In genomic region chr20:49446808-49447207, GRCh38 we compare ENCODE assay signal across 12 cellular contexts. TPM values are rescaled to one million over a fixed set of nuclear protein-coding genes. Genes with fewer than 3 reads are reported as not detected.
A peak's percentile ranks its signal among the peaks of the same experiment; 100 is the strongest.
DNase-seq lines count a peak whose midpoint lies in the region; ATAC-seq, FAIRE-seq and TF ChIP-seq lines count a peak whose summit lies in the region.
"Had no signal": no experiment of that assay in that cellular context is flagged by ENCODE, and none has a peak within 500 bp of the region (broad histone marks: within the 10 kb centered on the region; RNA-seq: fewer than 3 reads in every experiment).

No MANE protein-coding gene starts in this region.

- no peak overlapping the region for H3K4me3 Mint-ChIP-seq in astrocyte (ENCODE audit: unreplicated experiment)
- H3K4me3 Mint-ChIP-seq: activated naive CD4-positive, alpha-beta T cell treated with anti-CD3 and anti-CD28 coated beads, Interleukin-2, amount 50 U/mL, for 24 hours; CD14-positive monocyte had no signal

- no peak overlapping the region for H3K27ac Mint-ChIP-seq in astrocyte (ENCODE audit: unreplicated experiment)
- H3K27ac Mint-ChIP-seq: activated naive CD4-positive, alpha-beta T cell treated with anti-CD3 and anti-CD28 coated beads, Interleukin-2, amount 50 U/mL, for 24 hours had no signal

- no peak for TF ChIP-seq CTCF in astrocyte (IDR thresholded peaks at IDR 0.05; ENCODE audit: insufficient read depth, low read depth, low read length)
- TF ChIP-seq CTCF in D721Med (IDR thresholded peaks at IDR 0.05; ENCODE audit: insufficient read depth, missing control alignments): no peak

- H3K9me3 Mint-ChIP-seq in astrocyte (ENCODE audit: unreplicated experiment): peaks cover 12% of the 10 kb centered on the region
- H3K9me3 Mint-ChIP-seq: activated naive CD4-positive, alpha-beta T cell treated with anti-CD3 and anti-CD28 coated beads, Interleukin-2, amount 50 U/mL, for 24 hours; CD14-positive monocyte had no signal

- FAIRE-seq in astrocyte (lab: Jason Lieb, UNC) (no peak), D721Med (lab: Jason Lieb, UNC) (no peak)
- FAIRE-seq: islet of Langerhans had no signal

- no peak overlapping the region for H3K27ac ChIP-seq in astrocyte (ENCODE audit: low read depth, low read length)
- no peak overlapping the region for H3K27ac ChIP-seq in right cardiac atrium (ENCODE audit: low read length)

- H3K36me3 ChIP-seq in astrocyte (ENCODE audit: insufficient read depth, low read length): no peaks in the 10 kb centered on the region

- WGBS in right cardiac atrium: 18% methylated on average over 5 of the region's 5 CpGs

- H3K79me2 ChIP-seq in astrocyte (ENCODE audit: insufficient read depth, low read length): no peaks in the 10 kb centered on the region

- peaks cover 3% of the 10 kb centered on the region for H3K36me3 Mint-ChIP-seq in astrocyte (ENCODE audit: low read depth, unreplicated experiment)
- H3K36me3 Mint-ChIP-seq: activated naive CD4-positive, alpha-beta T cell treated with anti-CD3 and anti-CD28 coated beads, Interleukin-2, amount 50 U/mL, for 24 hours; CD14-positive monocyte had no signal

- H3K27me3 ChIP-seq in astrocyte (ENCODE audit: insufficient read depth, low read length): peaks cover 27% of the 10 kb centered on the region
- no peaks in the 10 kb centered on the region for H3K27me3 ChIP-seq in right cardiac atrium (ENCODE audit: control insufficient read depth, insufficient read depth)

- no peaks in the 10 kb centered on the region for H3K4me1 ChIP-seq in astrocyte (ENCODE audit: insufficient read depth, low read length)
- peaks cover 10% of the 10 kb centered on the region for H3K4me1 ChIP-seq in right cardiac atrium (ENCODE audit: control insufficient read depth, insufficient read depth, low read length)

- no peak overlapping the region for H3K9ac ChIP-seq in astrocyte (ENCODE audit: low read length)

- H3K9me3 ChIP-seq in astrocyte (ENCODE audit: insufficient read depth, low read depth, low read length): no peaks in the 10 kb centered on the region
- no peaks in the 10 kb centered on the region for H3K9me3 ChIP-seq in right cardiac atrium (ENCODE audit: control insufficient read depth, low read length)

- intact Hi-C loops in right cardiac atrium (cut with DNase I): no loop called here

- peaks cover 10% of the 10 kb centered on the region for H3K27me3 Mint-ChIP-seq in astrocyte (ENCODE audit: low read depth, unreplicated experiment)

- no peak overlapping the region for H2AFZ ChIP-seq in astrocyte (ENCODE audit: low read depth, low read length)

- H3K4me3 ChIP-seq in astrocyte (ENCODE audit: insufficient read depth, low read depth, low read length) (no peak overlapping the region), right cardiac atrium (ENCODE audit: low read length) (no peak overlapping the region)

- peak; percentile 85 to 86 for ATAC-seq in right cardiac atrium

- DNase-seq in EH (ENCODE audit: low read depth) (peak; percentile 37), astrocyte (ENCODE audit: low read depth) (peak; percentile 29), right cardiac atrium (peak; percentile 91 to 96 (median 96)), pons (ENCODE audit: low spot score) (peak; percentile 25), cerebellum (ENCODE audit: low spot score) (no peak), HT-29 (ENCODE audit: low spot score) (no peak), D721Med (ENCODE audit: insufficient read length, low spot score) (no peak), SW480 (ENCODE audit: low spot score) (no peak)
- DNase-seq: NCI-H1092 treated with DMSO at 0.1 percent for 48 hours had no signal

- H4K20me1 ChIP-seq in astrocyte (ENCODE audit: insufficient read depth, low read length): no peaks in the 10 kb centered on the region

- H3K4me1 Mint-ChIP-seq in astrocyte (ENCODE audit: low read depth, unreplicated experiment): peaks cover 10% of the 10 kb centered on the region
- H3K4me1 Mint-ChIP-seq: activated naive CD4-positive, alpha-beta T cell treated with anti-CD3 and anti-CD28 coated beads, Interleukin-2, amount 50 U/mL, for 24 hours; CD14-positive monocyte had no signal

- H3K4me2 ChIP-seq in astrocyte (ENCODE audit: low read length): no peak overlapping the region

RNA-seq across cellular contexts. Expression of gene KCNB1, which starts 35.7 kb away (rescaled TPM):
- total RNA-seq in astrocyte: 0.38 and 0.48 TPM in 2 replicates
- total RNA-seq in right cardiac atrium: 1 to 10 TPM in 2 of 4 donors, under 1 TPM in 2; 0.35 to 1.6 (median 0.79) TPM
- 0.66 TPM for polyA plus RNA-seq in right cardiac atrium
- 10.0 TPM for total RNA-seq in cerebellum
- not detected in 2 replicates for total RNA-seq in HT-29 (2014; rRNA removed; shearing (Covaris generic))
- polyA plus RNA-seq: CD14-positive monocyte had no signal

Comparison
In these comparisons a context has a peak if more than half of its experiments do, and no peak if none do; other contexts are left out.
1. DNase-seq: peak in EH (single experiment), astrocyte (single experiment), right cardiac atrium (3 of 3) and pons (single experiment); none in cerebellum (single experiment), HT-29 (single experiment), D721Med (single experiment) and SW480 (single experiment).